In the genomic region with DNA sequence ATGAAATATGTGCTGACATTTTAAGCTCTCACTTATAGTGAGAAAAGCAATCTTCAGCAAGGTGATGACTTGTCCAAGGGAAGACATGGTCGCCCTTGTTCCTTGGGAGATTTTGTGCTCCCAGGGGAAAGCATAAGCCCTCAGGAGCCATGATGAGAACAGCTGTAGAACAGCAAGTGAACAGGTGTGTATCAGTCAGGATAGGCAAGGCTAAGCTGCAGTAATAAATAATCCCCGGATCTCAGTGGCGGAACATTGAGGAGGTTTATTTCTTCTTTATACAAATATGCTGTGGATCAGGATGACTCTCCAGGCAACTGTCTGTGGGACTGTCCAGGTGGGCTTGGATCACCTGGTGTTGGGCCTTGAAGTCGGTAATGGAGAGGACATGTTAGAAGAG, we compare ENCODE assay signal across 2 cellular contexts.
TF ChIP-seq lines count a peak whose summit lies in the region.

No MANE protein-coding gene starts in this region.

TF ChIP-seq in HepG2, 621 proteins besides CTCF, POLR2A, EP300 and RAD21:
- peak; percentile 91 for TF ChIP-seq ZNF12 (CRISPR knock-in tag; IDR thresholded peaks at IDR 0.05)
- TF ChIP-seq GTF3A (CRISPR knock-in tag; conservative IDR thresholded peaks at IDR 0.05), result no peak
- TF ChIP-seq NRL (CRISPR knock-in tag; IDR thresholded peaks at IDR 0.05; ENCODE audit: borderline replicate concordance), result no peak

TF ChIP-seq in K562, 482 proteins besides CTCF, POLR2A, EP300 and RAD21:
- peak; percentile 96 for TF ChIP-seq ZNF12 (CRISPR knock-in tag; IDR thresholded peaks at IDR 0.05)
- TF ChIP-seq HDAC6 (IDR thresholded peaks at IDR 0.05; ENCODE audit: low read depth, low read length), result no peak
